In the genomic region with DNA sequence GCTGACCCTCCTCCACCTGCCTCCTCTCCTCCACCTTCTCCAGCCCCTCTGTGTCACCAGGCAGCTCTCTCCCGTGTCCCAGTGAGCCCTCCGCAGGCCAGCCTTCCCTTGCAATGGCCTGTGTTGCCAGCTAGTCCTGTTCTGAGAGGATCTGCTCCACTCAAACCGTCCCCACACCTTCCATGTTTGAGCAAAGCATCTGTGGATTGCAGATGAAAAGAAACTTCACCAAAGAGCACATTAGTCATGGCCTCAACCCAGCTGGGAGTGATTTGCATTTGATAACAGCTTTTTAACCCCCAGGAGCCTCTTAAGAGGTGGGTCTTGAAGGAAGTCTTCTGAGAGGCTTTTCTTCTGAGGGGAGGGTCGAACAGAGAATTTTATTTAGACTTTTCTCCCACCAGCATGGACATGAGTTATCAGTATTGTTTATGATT, we compare ENCODE assay signal across 16 cellular contexts.
DNase-seq lines count a peak whose midpoint lies in the region; ATAC-seq and TF ChIP-seq lines count a peak whose summit lies in the region.
"Had no signal": no experiment of that assay in that cellular context is flagged by ENCODE, and none has a peak within 500 bp of the region (broad histone marks: within the 10 kb centered on the region; RNA-seq: fewer than 3 reads in every experiment).

No MANE protein-coding gene starts in this region.

- in situ Hi-C loops in transverse colon (cut with MboI; ENCODE audit: low pct_ligation_motif_present in 1 of 4, low pct_unique_long_range_greater_than_20kb in 1 of 4, low sequenced_read_pairs in 3 of 4) = no loop called here

- DNase-seq in SK-N-SH (no peak), iPS-NIHi7 (ENCODE audit: extremely low spot score) (peak; percentile 63), transverse colon (no peak), NCI-H1694 treated with DMSO at 0.1 percent for 48 hours (lab: John Stamatoyannopoulos, UW) (no peak), retina (no peak)
- DNase-seq: activated CD4-positive, CD25-positive, alpha-beta regulatory T cell treated with anti-CD3 and anti-CD28 coated beads, Interleukin-2, amount 50 U/mL, for 72 hours; central memory CD4-positive, alpha-beta T cell; DMS53; MG63; mucosa of descending colon; NCI-H446; SHP77 treated with DMSO at 0.1 percent for 48 hours had no signal

- H4K20me1 ChIP-seq in SK-N-SH (ENCODE audit: insufficient read depth) = no peaks in the 10 kb centered on the region

- H3K27ac ChIP-seq in SK-N-SH (ENCODE audit: low read depth in 2 of 2, low read length in 1 of 2) = peak overlapping the region in 1 of 2 experiments; percentile 48; a peak in 2 of 4 replicates
- H3K27ac ChIP-seq in transverse colon = peak overlapping the region in 3 of 4 donors; percentile 37 to 62 (median 54)
- H3K27ac ChIP-seq: 22Rv1 had no signal

- H3K9me3 ChIP-seq in SK-N-SH (no peaks in the 10 kb centered on the region), transverse colon (no peaks in the 10 kb centered on the region)
- H3K9me3 ChIP-seq: MG63, mucosa of descending colon had no signal

- H3K36me3 ChIP-seq in SK-N-SH (replicated peaks in 1 of 2; ENCODE audit: control insufficient read depth in 1 of 2, insufficient read depth in 2 of 2, low read length in 1 of 2) = peaks cover 0 to 7% of the 10 kb centered on the region in 2 experiments
- H3K36me3 ChIP-seq in transverse colon = no peaks in the 10 kb centered on the region
- H3K36me3 ChIP-seq: MG63 had no signal

- TF ChIP-seq CTCF in SK-N-SH (IDR thresholded peaks at IDR 0.05) (no peak), brain (conservative IDR thresholded peaks at IDR 0.05) (no peak), transverse colon (IDR thresholded peaks at IDR 0.05) (no peak)

- TF ChIP-seq RAD21 in SK-N-SH (IDR thresholded peaks at IDR 0.05; ENCODE audit: low read length) = no peak

- no peak overlapping the region for H3K4me3 ChIP-seq in SK-N-SH (ENCODE audit: low read depth in 2 of 2, low read length in 1 of 2)
- H3K4me3 ChIP-seq in transverse colon = no peak overlapping the region
- H3K4me3 ChIP-seq: MG63, mucosa of descending colon had no signal

- CTCF ChIA-PET in SK-N-SH (lab: Yijun Ruan, JAX) = interaction anchor here (0.8 to 1.6 kb wide), 2 partner anchors 19 to 133 kb away, joined by 3 to 4 read pairs; no protein-coding TSS in a partner anchor

- ATAC-seq in SK-N-SH treated with all-trans-retinoic acid at 6 μM for 48 hours (no peak), HG02840 (IDR thresholded peaks at IDR 0.05; ENCODE audit: low FRiP score, unreplicated experiment) (no peak)
- ATAC-seq: mucosa of descending colon had no signal

- WGBS in SK-N-SH (ENCODE audit: low lambda C conversion rate) = 73% methylated on average over 4 of the region's 4 CpGs
- WGBS in transverse colon (ENCODE audit: low coverage in 1 of 2), 2 donors = 56 to 60% methylated on average over 3 to 4 of the region's 4 CpGs

- no peak for TF ChIP-seq EP300 in SK-N-SH (IDR thresholded peaks at IDR 0.05; ENCODE audit: borderline replicate concordance in 1 of 2, low read depth in 1 of 2, low read length in 1 of 2)
- no peak for TF ChIP-seq EP300 in transverse colon (IDR thresholded peaks at IDR 0.05; ENCODE audit: low read depth)

- no peaks in the 10 kb centered on the region for H3K9me2 ChIP-seq in SK-N-SH

- peak overlapping the region in 3 of 5 experiments; percentile 43 to 86 (median 52) for H3K27ac Mint-ChIP-seq in brain

- no peaks in the 10 kb centered on the region for H3K27me3 ChIP-seq in SK-N-SH (ENCODE audit: insufficient read depth)
- H3K27me3 ChIP-seq in transverse colon = no peaks in the 10 kb centered on the region
- H3K27me3 ChIP-seq: MG63 had no signal

- H3K4me1 Mint-ChIP-seq in brain = peaks cover 59% of the 10 kb centered on the region

- peaks cover 13% of the 10 kb centered on the region for H3K36me3 Mint-ChIP-seq in brain

- H3K4me2 ChIP-seq in SK-N-SH = 0 out of 2 replicates have a peak overlapping the region, but pooled peaks have one; percentile 6

- H3K4me1 ChIP-seq in SK-N-SH (ENCODE audit: control insufficient read depth in 1 of 2, insufficient read depth in 2 of 2, low read depth in 1 of 2, low read length in 1 of 2) (peaks cover 9 to 20% of the 10 kb centered on the region in 2 experiments; a peak in 3 of 4 replicates), transverse colon (peaks cover 5 to 15% (median 10%) of the 10 kb centered on the region in 4 donors)

- POLR2A ChIA-PET in SK-N-SH (lab: Yijun Ruan, JAX) = no interaction called here

- no peak overlapping the region for H3K9ac ChIP-seq in SK-N-SH

- no peaks in the 10 kb centered on the region for H3K27me3 Mint-ChIP-seq in brain

- no peak overlapping the region for H2AFZ ChIP-seq in SK-N-SH (ENCODE audit: low read depth)

- peaks cover 18% of the 10 kb centered on the region for H3F3A ChIP-seq in SK-N-SH (replicated peaks; ENCODE audit: insufficient read depth)

- H3K9me3 Mint-ChIP-seq in brain = peaks cover 3 to 7% (median 4%) of the 10 kb centered on the region in 5 experiments

- H3K4me3 Mint-ChIP-seq in brain = no peak overlapping the region

- no peak for TF ChIP-seq POLR2A in transverse colon (IDR thresholded peaks at IDR 0.05)

- H3K79me2 ChIP-seq in SK-N-SH (ENCODE audit: insufficient read depth) = peaks cover 80% of the 10 kb centered on the region; the same call in 1 of the 2 replicates

- intact Hi-C loops in transverse colon (cut with DNase I; ENCODE audit: low total_unique reads) = no loop called here

TF ChIP-seq in SK-N-SH, 30 proteins besides CTCF, POLR2A, EP300 and RAD21:
- TF ChIP-seq, protein P1, sequence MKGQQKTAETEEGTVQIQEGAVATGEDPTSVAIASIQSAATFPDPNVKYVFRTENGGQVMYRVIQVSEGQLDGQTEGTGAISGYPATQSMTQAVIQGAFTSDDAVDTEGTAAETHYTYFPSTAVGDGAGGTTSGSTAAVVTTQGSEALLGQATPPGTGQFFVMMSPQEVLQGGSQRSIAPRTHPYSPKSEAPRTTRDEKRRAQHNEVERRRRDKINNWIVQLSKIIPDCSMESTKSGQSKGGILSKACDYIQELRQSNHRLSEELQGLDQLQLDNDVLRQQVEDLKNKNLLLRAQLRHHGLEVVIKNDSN (IDR thresholded peaks at IDR 0.05; ENCODE audit: borderline replicate concordance, low read depth) = no peak
- TF ChIP-seq FOSL2 (IDR thresholded peaks at IDR 0.05; ENCODE audit: borderline replicate concordance, low read depth) (no peak), TCF12 (IDR thresholded peaks at IDR 0.05) (peak; percentile 54), MEF2A (IDR thresholded peaks at IDR 0.05; ENCODE audit: borderline replicate concordance, low read depth) (no peak)
- TF ChIP-seq, protein P2, sequence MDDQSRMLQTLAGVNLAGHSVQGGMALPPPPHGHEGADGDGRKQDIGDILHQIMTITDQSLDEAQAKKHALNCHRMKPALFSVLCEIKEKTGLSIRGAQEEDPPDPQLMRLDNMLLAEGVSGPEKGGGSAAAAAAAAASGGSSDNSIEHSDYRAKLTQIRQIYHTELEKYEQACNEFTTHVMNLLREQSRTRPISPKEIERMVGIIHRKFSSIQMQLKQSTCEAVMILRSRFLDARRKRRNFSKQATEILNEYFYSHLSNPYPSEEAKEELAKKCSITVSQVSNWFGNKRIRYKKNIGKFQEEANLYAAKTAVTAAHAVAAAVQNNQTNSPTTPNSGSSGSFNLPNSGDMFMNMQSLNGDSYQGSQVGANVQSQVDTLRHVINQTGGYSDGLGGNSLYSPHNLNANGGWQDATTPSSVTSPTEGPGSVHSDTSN (IDR thresholded peaks at IDR 0.05) = no peak

TF ChIP-seq in SK-N-SH treated with all-trans-retinoic acid at 6 μM for 48 hours, 23 proteins besides CTCF, POLR2A, EP300 and RAD21 (continues in another document):
- TF ChIP-seq ISL1 (CRISPR knock-in tag; IDR thresholded peaks at IDR 0.05) (no peak), ZFP3 (CRISPR knock-in tag; IDR thresholded peaks at IDR 0.05) (no peak), CSRNP3 (CRISPR knock-in tag; IDR thresholded peaks at IDR 0.05) (no peak), CSDC2 (CRISPR knock-in tag; IDR thresholded peaks at IDR 0.05) (no peak), BACH2 (CRISPR knock-in tag; IDR thresholded peaks at IDR 0.05; ENCODE audit: borderline replicate concordance) (no peak), TOX (CRISPR knock-in tag; IDR thresholded peaks at IDR 0.05; ENCODE audit: borderline replicate concordance) (no peak), ZNF70 (CRISPR knock-in tag; IDR thresholded peaks at IDR 0.05) (no peak), ZFP30 (CRISPR knock-in tag; IDR thresholded peaks at IDR 0.05) (no peak), GLIS3 (CRISPR knock-in tag; IDR thresholded peaks at IDR 0.05) (no peak), CREB5 (CRISPR knock-in tag; IDR thresholded peaks at IDR 0.05; ENCODE audit: low read depth) (no peak), ZNF8 (CRISPR knock-in tag; IDR thresholded peaks at IDR 0.05) (no peak), ZNF565 (CRISPR knock-in tag; conservative IDR thresholded peaks at IDR 0.05; ENCODE audit: low read depth) (no peak)
